10 cellular contexts compared by ENCODE assay signal in the genomic region with DNA sequence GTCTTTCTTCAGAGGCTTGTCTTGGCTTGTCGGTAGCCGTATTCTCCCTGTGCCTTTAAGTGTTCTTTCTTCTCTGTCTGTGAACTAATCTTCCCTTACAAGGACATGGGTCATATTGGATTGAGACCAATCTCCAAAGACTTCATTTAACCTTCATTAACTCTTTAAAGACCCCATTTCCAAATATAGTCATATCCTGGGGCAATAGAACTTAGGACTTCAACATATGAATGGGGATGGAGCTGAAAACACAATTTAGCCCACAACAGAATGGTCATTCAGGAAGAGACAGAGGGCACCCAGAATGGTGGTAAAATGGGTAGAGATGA.
DNase-seq lines count a peak whose midpoint lies in the region; ATAC-seq lines count a peak whose summit lies in the region.
"Had no signal": no experiment of that assay in that cellular context is flagged by ENCODE, and none has a peak within 500 bp of the region (broad histone marks: within the 10 kb centered on the region; RNA-seq: fewer than 3 reads in every experiment).

No MANE protein-coding gene starts in this region.

- no peak for DNase-seq in activated naive CD4-positive, alpha-beta T cell treated with anti-CD3 and anti-CD28 coated beads for 36 hours
- DNase-seq in activated naive CD4-positive, alpha-beta T cell (lab: John Stamatoyannopoulos, UW): no peak
- DNase-seq in KBM-7: peak; percentile 86
- no peak for DNase-seq in effector memory CD4-positive, alpha-beta T cell
- no peak for DNase-seq in stimulated activated naive CD8-positive, alpha-beta T cell treated with anti-CD3 and anti-CD28 coated beads, Interleukin-15, amount 100 ng/mL, for 72 hours
- no peak for DNase-seq in stimulated activated naive CD4-positive, alpha-beta T cell treated with Interleukin-2 at 50 U/mL for 16 hours (lab: John Stamatoyannopoulos, UW)
- DNase-seq: NCI-H345, nephron progenitor cell had no signal

- peak overlapping the region; percentile 34 for H3K4me3 Mint-ChIP-seq in activated naive CD4-positive, alpha-beta T cell treated with anti-CD3 and anti-CD28 coated beads for 36 hours
- peak overlapping the region; percentile 38 to 68 for H3K4me3 Mint-ChIP-seq in stimulated activated naive CD8-positive, alpha-beta T cell treated with anti-CD3 and anti-CD28 coated beads, Interleukin-15, amount 100 ng/mL, for 72 hours
- H3K4me3 Mint-ChIP-seq: nephron progenitor cell had no signal

- in situ Hi-C loops in KBM-7 (cut with MboI; ENCODE audit: low pct_unique_long_range_greater_than_20kb, low sequenced_read_pairs): no loop called here

- H3K27me3 ChIP-seq in effector memory CD4-positive, alpha-beta T cell (replicated peaks; ENCODE audit: control insufficient read depth, insufficient read depth, low read length, poor library complexity, severe bottlenecking): no peaks in the 10 kb centered on the region

- peaks cover 41% of the 10 kb centered on the region for H3K4me1 Mint-ChIP-seq in activated naive CD4-positive, alpha-beta T cell treated with anti-CD3 and anti-CD28 coated beads for 36 hours (ENCODE audit: low read depth)
- peaks cover 30% of the 10 kb centered on the region for H3K4me1 Mint-ChIP-seq in stimulated activated naive CD8-positive, alpha-beta T cell treated with anti-CD3 and anti-CD28 coated beads, Interleukin-15, amount 100 ng/mL, for 72 hours
- H3K4me1 Mint-ChIP-seq: nephron progenitor cell had no signal

- CTCF ChIA-PET in activated naive CD4-positive, alpha-beta T cell treated with anti-CD3 and anti-CD28 coated beads for 36 hours (lab: Charles Lee): interaction anchor here (0.6 to 0.8 kb wide), 2 partner anchors 39 to 83 kb away, joined by 3 to 5 read pairs; no protein-coding TSS in a partner anchor

- no peaks in the 10 kb centered on the region for H3K9me3 ChIP-seq in effector memory CD4-positive, alpha-beta T cell (ENCODE audit: control insufficient read depth, low read length)

- peak overlapping the region; percentile 39 for H3K27ac ChIP-seq in effector memory CD4-positive, alpha-beta T cell (ENCODE audit: insufficient read depth, low read length, poor library complexity, severe bottlenecking)

- H3K27ac Mint-ChIP-seq in activated naive CD4-positive, alpha-beta T cell treated with anti-CD3 and anti-CD28 coated beads for 36 hours: peak overlapping the region; percentile 92
- H3K27ac Mint-ChIP-seq in stimulated activated naive CD8-positive, alpha-beta T cell treated with anti-CD3 and anti-CD28 coated beads, Interleukin-15, amount 100 ng/mL, for 72 hours: peak overlapping the region; percentile 65 to 95
- H3K27ac Mint-ChIP-seq: nephron progenitor cell had no signal

- intact Hi-C loops in activated naive CD4-positive, alpha-beta T cell treated with anti-CD3 and anti-CD28 coated beads for 36 hours (cut with micrococcal nuclease): loop anchor here (2.0 to 5.0 kb wide), 2 partner anchors 671 to 829 kb away; no protein-coding TSS in a partner anchor

- H3K36me3 ChIP-seq in effector memory CD4-positive, alpha-beta T cell (ENCODE audit: control insufficient read depth, insufficient read depth, low read length): no peaks in the 10 kb centered on the region

- H3K4me3 ChIP-seq in effector memory CD4-positive, alpha-beta T cell (ENCODE audit: insufficient read depth, low read depth, low read length, poor library complexity, severe bottlenecking): no peak overlapping the region

- peaks cover 16% of the 10 kb centered on the region for H3K4me1 ChIP-seq in effector memory CD4-positive, alpha-beta T cell (ENCODE audit: control insufficient read depth, insufficient read depth, low read length, poor library complexity, severe bottlenecking)

- no peaks in the 10 kb centered on the region for H3K36me3 Mint-ChIP-seq in activated naive CD4-positive, alpha-beta T cell treated with anti-CD3 and anti-CD28 coated beads for 36 hours (ENCODE audit: low read depth)

- H3K9me3 Mint-ChIP-seq in activated naive CD4-positive, alpha-beta T cell treated with anti-CD3 and anti-CD28 coated beads for 36 hours: no peaks in the 10 kb centered on the region
- H3K9me3 Mint-ChIP-seq in stimulated activated naive CD8-positive, alpha-beta T cell treated with anti-CD3 and anti-CD28 coated beads, Interleukin-15, amount 100 ng/mL, for 72 hours: peaks cover 0 to 6% of the 10 kb centered on the region in 2 donors
- H3K9me3 Mint-ChIP-seq: nephron progenitor cell had no signal

- H3K27me3 Mint-ChIP-seq in activated naive CD4-positive, alpha-beta T cell treated with anti-CD3 and anti-CD28 coated beads for 36 hours (ENCODE audit: low read depth): no peaks in the 10 kb centered on the region
- peaks cover 5% of the 10 kb centered on the region for H3K27me3 Mint-ChIP-seq in stimulated activated naive CD8-positive, alpha-beta T cell treated with anti-CD3 and anti-CD28 coated beads, Interleukin-15, amount 100 ng/mL, for 72 hours

- ATAC-seq in stimulated activated naive CD8-positive, alpha-beta T cell treated with anti-CD3 and anti-CD28 coated beads, Interleukin-15, amount 100 ng/mL, for 72 hours: no peak
- no peak for ATAC-seq in HG03196 (IDR thresholded peaks at IDR 0.05; ENCODE audit: unreplicated experiment)
- ATAC-seq in GM18907 (IDR thresholded peaks at IDR 0.05; ENCODE audit: unreplicated experiment): no peak
